Comparison of ENCODE assay signal across 19 cellular contexts in genomic region chr11:46736146-46736545, GRCh38. TPM values are rescaled to one million over a fixed set of nuclear protein-coding genes. Genes with fewer than 3 reads are reported as not detected.
A peak's percentile ranks its signal among the peaks of the same experiment; 100 is the strongest.
DNase-seq lines count a peak whose midpoint lies in the region; ATAC-seq and TF ChIP-seq lines count a peak whose summit lies in the region.
"Had no signal": no experiment of that assay in that cellular context is flagged by ENCODE, and none has a peak within 500 bp of the region (broad histone marks: within the 10 kb centered on the region; RNA-seq: fewer than 3 reads in every experiment).

No MANE protein-coding gene starts in this region.

- H3K4me1 ChIP-seq in right lobe of liver (peaks cover 0 to 33% (median 13%) of the 10 kb centered on the region in 4 donors), thoracic aorta (ENCODE audit: control insufficient read depth in 1 of 2, low read depth in 2 of 2) (peaks cover 3 to 9% of the 10 kb centered on the region in 2 donors)
- H3K4me1 ChIP-seq: BLaER1, HAP-1 had no signal

- no peak overlapping the region for H3K4me3 ChIP-seq in right lobe of liver
- no peak overlapping the region for H3K4me3 ChIP-seq in thoracic aorta
- H3K4me3 ChIP-seq: BLaER1, HAP-1, K562 had no signal

- H3K36me3 ChIP-seq in right lobe of liver, result peaks cover 0 to 93% (median 44%) of the 10 kb centered on the region in 4 donors
- H3K36me3 ChIP-seq in thoracic aorta, result no peaks in the 10 kb centered on the region

- no peaks in the 10 kb centered on the region for H3K4me1 Mint-ChIP-seq in activated naive CD4-positive, alpha-beta T cell treated with anti-CD3 and anti-CD28 coated beads for 36 hours (ENCODE audit: low read depth)

- H3K9me3 ChIP-seq in right lobe of liver (no peaks in the 10 kb centered on the region), thoracic aorta (no peaks in the 10 kb centered on the region)
- H3K9me3 ChIP-seq: BLaER1, HAP-1 had no signal

- no peaks in the 10 kb centered on the region for H3K9me3 Mint-ChIP-seq in activated naive CD4-positive, alpha-beta T cell treated with anti-CD3 and anti-CD28 coated beads for 36 hours
- H3K9me3 Mint-ChIP-seq: CD8-positive, alpha-beta T cell had no signal

- intact Hi-C loops in right lobe of liver (cut with DNase I) (no loop called here), sciatic nerve (cut with DNase I) (no loop called here)
- intact Hi-C loops in activated naive CD4-positive, alpha-beta T cell treated with anti-CD3 and anti-CD28 coated beads for 36 hours (cut with micrococcal nuclease), result no loop called here

- no peaks in the 10 kb centered on the region for H3K27me3 ChIP-seq in right lobe of liver
- no peaks in the 10 kb centered on the region for H3K27me3 ChIP-seq in thoracic aorta (replicated peaks; ENCODE audit: insufficient read depth)
- H3K27me3 ChIP-seq: BLaER1 had no signal

- DNase-seq in right lobe of liver (peak in 1 of 3 donors; percentile 27), sciatic nerve (ENCODE audit: low spot score) (peak; percentile 10), thoracic aorta (ENCODE audit: low spot score) (no peak)
- no peak for DNase-seq in activated naive CD4-positive, alpha-beta T cell treated with anti-CD3 and anti-CD28 coated beads for 36 hours
- DNase-seq: 8988T; CD8-positive, alpha-beta T cell; DMS 273 treated with DMSO at 0.1 percent for 48 hours; DMS53; IMR-90 had no signal

- H3K27ac ChIP-seq in 22Rv1 (peak overlapping the region; percentile 34; the same call in 1 of the 2 replicates), right lobe of liver (peak overlapping the region; percentile 20 to 78 (median 36)), thoracic aorta (peak overlapping the region; percentile 51 to 61)
- H3K27ac ChIP-seq: BLaER1, HL-60 had no signal

- 89% methylated on average over 6 of the region's 7 CpGs for WGBS in right lobe of liver (ENCODE audit: insufficient coverage, low coverage, low lambda C conversion rate, missing lambda C conversion rate)

- TF ChIP-seq CTCF in 22Rv1 (IDR thresholded peaks at IDR 0.05) (no peak), right lobe of liver (IDR thresholded peaks at IDR 0.05) (no peak), thoracic aorta (IDR thresholded peaks at IDR 0.05) (no peak)

- ATAC-seq in right lobe of liver (peak in 2 of 4 donors; percentile 5 to 6), sciatic nerve (no peak), thoracic aorta (ENCODE audit: insufficient number of reproducible peaks, low FRiP score, low read depth) (no peak), HG03196 (IDR thresholded peaks at IDR 0.05; ENCODE audit: unreplicated experiment) (no peak), GM21619 (IDR thresholded peaks at IDR 0.05; ENCODE audit: unreplicated experiment) (no peak)
- ATAC-seq: CD8-positive, alpha-beta T cell; K562 had no signal

- H3K27me3 Mint-ChIP-seq in activated naive CD4-positive, alpha-beta T cell treated with anti-CD3 and anti-CD28 coated beads for 36 hours (ENCODE audit: low read depth), result no peaks in the 10 kb centered on the region

- TF ChIP-seq POLR2A in right lobe of liver (IDR thresholded peaks at IDR 0.05), result no peak

- CTCF ChIA-PET in activated naive CD4-positive, alpha-beta T cell treated with anti-CD3 and anti-CD28 coated beads for 36 hours (lab: Charles Lee), result interaction anchor here (0.6 kb wide), 1 partner anchor 514 kb away, joined by 7 read pairs; no protein-coding TSS in a partner anchor

- H3K36me3 Mint-ChIP-seq in activated naive CD4-positive, alpha-beta T cell treated with anti-CD3 and anti-CD28 coated beads for 36 hours (ENCODE audit: low read depth), result peaks cover 3% of the 10 kb centered on the region
- H3K36me3 Mint-ChIP-seq: CD8-positive, alpha-beta T cell had no signal

- H3K27ac Mint-ChIP-seq in activated naive CD4-positive, alpha-beta T cell treated with anti-CD3 and anti-CD28 coated beads for 36 hours, result no peak overlapping the region
- H3K27ac Mint-ChIP-seq: CD8-positive, alpha-beta T cell had no signal

- no peak overlapping the region for H3K4me3 Mint-ChIP-seq in activated naive CD4-positive, alpha-beta T cell treated with anti-CD3 and anti-CD28 coated beads for 36 hours
- H3K4me3 Mint-ChIP-seq: CD8-positive, alpha-beta T cell had no signal

RNA-seq across cellular contexts. Expression of gene F2, which starts 17.1 kb away (rescaled TPM):
- total RNA-seq in right lobe of liver (1,000 to 10,000 TPM in 3 of 6 experiments, 100 to 1,000 TPM in 3; 825 to 1,339 (median 1,089) TPM), sciatic nerve (not detected), thoracic aorta (not detected)
- not detected for total RNA-seq in activated naive CD4-positive, alpha-beta T cell treated with anti-CD3 and anti-CD28 coated beads for 36 hours
- total RNA-seq: A673; CD8-positive, alpha-beta T cell; H1; HT1080; IMR-90 had no signal

RNA-seq across cellular contexts. Expression of gene ZNF408, which starts 35.3 kb away (rescaled TPM):
- 10 to 100 TPM in 1 of 6 experiments, 1 to 10 TPM in 5; 4.0 to 16.3 (median 6.9) TPM for total RNA-seq in right lobe of liver
- total RNA-seq in sciatic nerve, result 6.5 TPM
- total RNA-seq in thoracic aorta, result 10 to 100 TPM in 1 of 2 donors, 1 to 10 TPM in 1; 5.9 to 11.9 TPM
- total RNA-seq in activated naive CD4-positive, alpha-beta T cell treated with anti-CD3 and anti-CD28 coated beads for 36 hours, result 1 to 10 TPM; 7.3 to 7.6 TPM

RNA-seq across cellular contexts. Expression of gene ARHGAP1, which starts 35.7 kb away (rescaled TPM):
- 10 to 100 TPM; 26.5 to 46.2 (median 30.9) TPM for total RNA-seq in right lobe of liver
- total RNA-seq in sciatic nerve, result 78.6 TPM
- 100 to 1,000 TPM; 106 to 159 TPM for total RNA-seq in thoracic aorta
- 10 to 100 TPM; 31.2 to 32.6 TPM for total RNA-seq in activated naive CD4-positive, alpha-beta T cell treated with anti-CD3 and anti-CD28 coated beads for 36 hours

Comparison
In these comparisons a context has a peak if more than half of its experiments do, and no peak if none do; other contexts are left out.
1. RNA of gene F2, which starts 17.1 kb away (total RNA-seq): 825 to 1,339 TPM in right lobe of liver; not detected in activated naive CD4-positive, alpha-beta T cell treated with anti-CD3 and anti-CD28 coated beads for 36 hours, not detected in sciatic nerve (single experiment) and not detected in thoracic aorta; every median in the first group is over 100 times any median in the second.
2. Peak in every context shown above with its lines, with median percentiles within 50 percentile points of each other: H3K27ac ChIP-seq.